In genomic region chr14:60311417-60311816, GRCh38 we compare ENCODE assay signal across 13 cellular contexts.
A peak's percentile ranks its signal among the peaks of the same experiment; 100 is the strongest.
DNase-seq lines count a peak whose midpoint lies in the region; ATAC-seq and TF ChIP-seq lines count a peak whose summit lies in the region.
"Had no signal": no experiment of that assay in that cellular context is flagged by ENCODE, and none has a peak within 500 bp of the region (broad histone marks: within the 10 kb centered on the region; RNA-seq: fewer than 3 reads in every experiment).

No MANE protein-coding gene starts in this region.

- peak; percentile 17 for DNase-seq in GM04504 (ENCODE audit: low read depth)
- DNase-seq in NCI-H2029 (lab: John Stamatoyannopoulos, UW): peak; percentile 60
- DNase-seq in astrocyte of the cerebellum (ENCODE audit: low read depth): peak; percentile 38
- DNase-seq in kidney tubule cell (ENCODE audit: low spot score): peak; percentile 31
- DNase-seq in NOMO-1 treated with dmso at 0.1 percent for 144 hours (lab: John Stamatoyannopoulos, UW; ENCODE audit: unreplicated experiment): no peak
- DNase-seq in inferior parietal cortex (ENCODE audit: extremely low spot score): no peak
- no peak for DNase-seq in iPS-NIHi7 (ENCODE audit: extremely low spot score)
- DNase-seq: activated naive CD8-positive, alpha-beta T cell treated with anti-CD3 and anti-CD28 coated beads for 36 hours; cortex of kidney; NCI-H524; occipital lobe had no signal

- no peak for ATAC-seq in GM19452 (IDR thresholded peaks at IDR 0.05; ENCODE audit: unreplicated experiment)

- H3K4me3 ChIP-seq in astrocyte of the cerebellum (ENCODE audit: low read depth, low read length): no peak overlapping the region
- H3K4me3 ChIP-seq: hepatocyte had no signal

- in situ Hi-C loops in astrocyte of the cerebellum (cut with HindIII; ENCODE audit: low sequenced_read_pairs): no loop called here

- TF ChIP-seq CTCF in astrocyte of the cerebellum (IDR thresholded peaks at IDR 0.05; ENCODE audit: low read depth, low read length, missing control alignments): no peak

Comparison
In these comparisons a context has a peak if more than half of its experiments do, and no peak if none do; other contexts are left out.
1. DNase-seq: peak in GM04504 (single experiment), NCI-H2029 (single experiment), astrocyte of the cerebellum (single experiment) and kidney tubule cell (single experiment); none in NOMO-1 treated with dmso at 0.1 percent for 144 hours (single experiment), inferior parietal cortex (single experiment) and iPS-NIHi7 (single experiment).